ENCODE assay signal across 1 cellular context in the genomic region with DNA sequence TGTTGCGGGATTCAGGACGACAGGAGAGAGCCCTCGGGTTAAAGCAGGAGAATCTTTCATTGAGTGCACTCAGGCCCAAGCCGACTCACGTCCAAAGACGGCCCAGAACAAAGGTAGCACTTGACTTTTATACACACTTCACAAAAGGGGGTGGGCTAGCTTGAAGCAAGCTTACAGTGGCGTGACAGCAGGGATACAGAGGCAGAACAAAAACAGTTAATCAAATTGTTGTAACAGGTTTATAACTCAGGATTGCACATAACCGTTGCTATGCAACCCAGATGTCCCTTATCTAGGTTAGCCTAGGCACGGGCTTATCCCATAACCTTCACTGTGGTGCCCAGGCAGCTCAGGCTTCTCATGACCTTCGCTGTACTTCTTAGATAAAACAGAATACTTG.
TF ChIP-seq lines count a peak whose summit lies in the region.

No MANE protein-coding gene starts in this region.

TF ChIP-seq in HEK293, 187 proteins besides CTCF, POLR2A, EP300 and RAD21 (continued from another document):
- TF ChIP-seq, protein P1, sequence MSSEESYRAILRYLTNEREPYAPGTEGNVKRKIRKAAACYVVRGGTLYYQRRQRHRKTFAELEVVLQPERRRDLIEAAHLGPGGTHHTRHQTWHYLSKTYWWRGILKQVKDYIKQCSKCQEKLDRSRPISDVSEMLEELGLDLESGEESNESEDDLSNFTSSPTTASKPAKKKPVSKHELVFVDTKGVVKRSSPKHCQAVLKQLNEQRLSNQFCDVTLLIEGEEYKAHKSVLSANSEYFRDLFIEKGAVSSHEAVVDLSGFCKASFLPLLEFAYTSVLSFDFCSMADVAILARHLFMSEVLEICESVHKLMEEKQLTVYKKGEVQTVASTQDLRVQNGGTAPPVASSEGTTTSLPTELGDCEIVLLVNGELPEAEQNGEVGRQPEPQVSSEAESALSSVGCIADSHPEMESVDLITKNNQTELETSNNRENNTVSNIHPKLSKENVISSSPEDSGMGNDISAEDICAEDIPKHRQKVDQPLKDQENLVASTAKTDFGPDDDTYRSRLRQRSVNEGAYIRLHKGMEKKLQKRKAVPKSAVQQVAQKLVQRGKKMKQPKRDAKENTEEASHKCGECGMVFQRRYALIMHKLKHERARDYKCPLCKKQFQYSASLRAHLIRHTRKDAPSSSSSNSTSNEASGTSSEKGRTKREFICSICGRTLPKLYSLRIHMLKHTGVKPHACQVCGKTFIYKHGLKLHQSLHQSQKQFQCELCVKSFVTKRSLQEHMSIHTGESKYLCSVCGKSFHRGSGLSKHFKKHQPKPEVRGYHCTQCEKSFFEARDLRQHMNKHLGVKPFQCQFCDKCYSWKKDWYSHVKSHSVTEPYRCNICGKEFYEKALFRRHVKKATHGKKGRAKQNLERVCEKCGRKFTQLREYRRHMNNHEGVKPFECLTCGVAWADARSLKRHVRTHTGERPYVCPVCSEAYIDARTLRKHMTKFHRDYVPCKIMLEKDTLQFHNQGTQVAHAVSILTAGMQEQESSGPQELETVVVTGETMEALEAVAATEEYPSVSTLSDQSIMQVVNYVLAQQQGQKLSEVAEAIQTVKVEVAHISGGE (tag by site-specific recombination; conservative IDR thresholded peaks at IDR 0.05; ENCODE audit: low read depth): peak; percentile 78
- TF ChIP-seq HOXC10 (CRISPR knock-in tag; IDR thresholded peaks at IDR 0.05) (no peak), SP2 (tag by site-specific recombination; IDR thresholded peaks at IDR 0.05) (0 out of 2 replicates have a peak, but pooled peaks have one; percentile 6)
